ENCODE assay signal across 14 cellular contexts in genomic region chr2:101255501-101255900, GRCh38. TPM values are rescaled to one million over a fixed set of nuclear protein-coding genes. Genes with fewer than 3 reads are reported as not detected.
DNase-seq lines count a peak whose midpoint lies in the region; ATAC-seq, FAIRE-seq and TF ChIP-seq lines count a peak whose summit lies in the region.
"Had no signal": no experiment of that assay in that cellular context is flagged by ENCODE, and none has a peak within 500 bp of the region (broad histone marks: within the 10 kb centered on the region; RNA-seq: fewer than 3 reads in every experiment).

No MANE protein-coding gene starts in this region.

- POLR2A ChIA-PET in activated CD4-positive, alpha-beta T cell treated with anti-CD3 and anti-CD28 coated beads for 36 hours (lab: Charles Lee), result interaction anchor here (0.6 kb wide), 1 partner anchor 94 kb away, joined by 5 read pairs; no protein-coding TSS in a partner anchor
- POLR2A ChIA-PET in PC-9 (lab: Charles Lee; ENCODE audit: unreplicated experiment), result interaction anchor here (0.7 kb wide), 1 partner anchor 9 kb away, joined by 10 read pairs; no protein-coding TSS in a partner anchor
- POLR2A ChIA-PET in H1 (lab: Charles Lee; ENCODE audit: partially characterized antibody), result interaction anchor here (1.3 kb wide), 1 partner anchor 250 kb away, joined by 3 read pairs; no protein-coding TSS in a partner anchor
- POLR2A ChIA-PET in A673 (lab: Charles Lee; ENCODE audit: low non-redundant PET), result no interaction called here

- no peak overlapping the region for H4K8ac ChIP-seq in H1 (ENCODE audit: extremely low read depth, insufficient read depth, low read length)

- no peak overlapping the region for H3K56ac ChIP-seq in H1 (replicated peaks; ENCODE audit: insufficient read length, low read depth, low read length)

- H3K4me2 ChIP-seq in PC-9, result peak overlapping the region; percentile 27
- no peak overlapping the region for H3K4me2 ChIP-seq in H1 (ENCODE audit: insufficient read depth in 1 of 2, low read depth in 2 of 2, low read length in 2 of 2)
- no peak overlapping the region for H3K4me2 ChIP-seq in osteoblast (ENCODE audit: insufficient read depth, low read length)

- peaks cover 14% of the 10 kb centered on the region; the same call in 1 of the 2 replicates for H3F3A ChIP-seq in PC-9 (ENCODE audit: insufficient read depth, low read depth)

- H3K23ac ChIP-seq in H1 (ENCODE audit: insufficient read length), result no peak overlapping the region

- FAIRE-seq in H1 (lab: Jason Lieb, UNC), result no peak
- FAIRE-seq: GM18507 had no signal

- H3K14ac ChIP-seq in H1 (ENCODE audit: insufficient read length), result no peak overlapping the region

- H3K79me2 ChIP-seq in PC-9 (ENCODE audit: low read depth) (peaks cover 75% of the 10 kb centered on the region), H1 (ENCODE audit: control insufficient read depth in 1 of 2, insufficient read depth in 2 of 2, low read length in 2 of 2) (peaks cover 9 to 34% of the 10 kb centered on the region in 2 experiments), osteoblast (ENCODE audit: insufficient read depth, low read length) (peaks cover 59% of the 10 kb centered on the region)

- 78% methylated on average over 3 of the region's 3 CpGs; no CpG with 5 or more reads in 1 of the 2 experiments for WGBS in H1 (ENCODE audit: extremely low coverage in 1 of 2, insufficient coverage in 1 of 2, insufficient read length in 1 of 2, insufficient replicate concordance in 2 of 2, low coverage in 1 of 2, low lambda C conversion rate in 2 of 2, missing lambda C conversion rate in 1 of 2), 2 experiments

- H2BK12ac ChIP-seq in H1 (ENCODE audit: low read depth, low read length), result no peak overlapping the region

- H2BK15ac ChIP-seq in H1 (ENCODE audit: low read length), result no peak overlapping the region

- H2AFZ ChIP-seq in PC-9 (no peak overlapping the region), H1 (ENCODE audit: low read length) (no peak overlapping the region), osteoblast (ENCODE audit: low read length) (no peak overlapping the region)

- intact Hi-C loops in activated CD4-positive, alpha-beta T cell treated with anti-CD3 and anti-CD28 coated beads for 36 hours (cut with DNase I, micrococcal nuclease), result no loop called here
- intact Hi-C loops in PC-9 (cut with micrococcal nuclease; ENCODE audit: unreplicated experiment), result no loop called here
- intact Hi-C loops in A673 (cut with micrococcal nuclease; ENCODE audit: unreplicated experiment), result no loop called here

- CTCF ChIA-PET in activated CD4-positive, alpha-beta T cell treated with anti-CD3 and anti-CD28 coated beads for 36 hours (lab: Charles Lee), result interaction anchor here (0.8 kb wide), 1 partner anchor 87 kb away, joined by 3 read pairs; no protein-coding TSS in a partner anchor
- CTCF ChIA-PET in PC-9 (lab: Charles Lee), result interaction anchor here (0.6 kb wide), 1 partner anchor 15 kb away, joined by 3 read pairs; no protein-coding TSS in a partner anchor
- CTCF ChIA-PET in H1 (lab: Charles Lee; ENCODE audit: partially characterized antibody), result interaction anchor here (1.0 to 1.1 kb wide), 2 partner anchors 50 to 132 kb away, joined by 3 to 4 read pairs; partner anchors contain the start of gene CREG2
- CTCF ChIA-PET in A673 (lab: Charles Lee), result no interaction called here

- H3K27ac Mint-ChIP-seq in activated CD4-positive, alpha-beta T cell treated with anti-CD3 and anti-CD28 coated beads for 36 hours, result peak overlapping the region; percentile 76

- H3K9me3 ChIP-seq in PC-9 (ENCODE audit: insufficient read depth, low read depth), result no peaks in the 10 kb centered on the region
- no peaks in the 10 kb centered on the region for H3K9me3 ChIP-seq in H1 (ENCODE audit: insufficient read depth in 2 of 2, low read depth in 1 of 2, low read length in 1 of 2)
- no peaks in the 10 kb centered on the region for H3K9me3 ChIP-seq in osteoblast (ENCODE audit: low read depth, low read length)
- peaks cover 2% of the 10 kb centered on the region for H3K9me3 ChIP-seq in A673 (ENCODE audit: low read depth, low read length, poor library complexity, severe bottlenecking)
- H3K9me3 ChIP-seq: upper lobe of left lung had no signal

- no peak for TF ChIP-seq POLR2A in H1 (IDR thresholded peaks at IDR 0.05; ENCODE audit: control extremely low read depth in 1 of 2, low read depth in 2 of 2, low read length in 2 of 2)

- no peak overlapping the region for H2BK5ac ChIP-seq in H1 (ENCODE audit: low read depth, low read length)

- no peak overlapping the region for H3K18ac ChIP-seq in H1 (ENCODE audit: extremely low read depth, low read length)

- H2AK5ac ChIP-seq in H1 (ENCODE audit: low read depth, low read length), result no peak overlapping the region

- BruUV-seq in PC-9 (replicated peaks; lab: Mats Ljungman, UMichigan) (no TSS peak), A673 (replicated peaks; lab: Mats Ljungman, UMichigan) (no TSS peak)

- no peak overlapping the region for H4K5ac ChIP-seq in H1 (ENCODE audit: insufficient read length, low read depth, low read length)

- peaks cover 4% of the 10 kb centered on the region for H3K23me2 ChIP-seq in H1 (ENCODE audit: low read depth, low read length)

- H3K36me3 ChIP-seq in PC-9 (ENCODE audit: low read depth) (peaks cover 18% of the 10 kb centered on the region), H1 (ENCODE audit: control insufficient read depth in 2 of 4, insufficient read depth in 4 of 4, low read length in 3 of 4) (peaks cover 0 to 13% (median 4%) of the 10 kb centered on the region in 4 experiments; a peak in 3 of 8 replicates), osteoblast (ENCODE audit: insufficient read depth, low read length) (peaks cover 20% of the 10 kb centered on the region), A673 (ENCODE audit: insufficient read depth, low read length, poor library complexity, severe bottlenecking) (peaks cover 9% of the 10 kb centered on the region)

- H3K4me3 ChIP-seq in PC-9, result no peak overlapping the region
- H3K4me3 ChIP-seq in H1 (ENCODE audit: extremely low read depth in 1 of 4, insufficient read depth in 2 of 4, low read depth in 3 of 4, low read length in 4 of 4), result no peak overlapping the region
- no peak overlapping the region for H3K4me3 ChIP-seq in osteoblast (ENCODE audit: insufficient read depth, low read length)
- no peak overlapping the region for H3K4me3 ChIP-seq in A673 (ENCODE audit: low read depth, low read length, poor library complexity, severe bottlenecking)
- H3K4me3 ChIP-seq: upper lobe of left lung had no signal

- peaks cover 23% of the 10 kb centered on the region for H4K20me1 ChIP-seq in PC-9 (ENCODE audit: insufficient read depth)
- peaks cover 6 to 7% of the 10 kb centered on the region in 2 experiments for H4K20me1 ChIP-seq in H1 (replicated peaks in 1 of 2; ENCODE audit: control insufficient read depth in 1 of 2, insufficient read depth in 2 of 2, low read length in 2 of 2)
- peaks cover 17% of the 10 kb centered on the region for H4K20me1 ChIP-seq in osteoblast (ENCODE audit: insufficient read depth, low read length)

- H3K9ac ChIP-seq in H1 (replicated peaks in 1 of 4; ENCODE audit: extremely low read depth in 1 of 4, low read depth in 3 of 4, low read length in 3 of 4), result no peak overlapping the region

- H3K27me3 ChIP-seq in PC-9 (ENCODE audit: insufficient read depth, low read depth), result no peaks in the 10 kb centered on the region
- no peaks in the 10 kb centered on the region for H3K27me3 ChIP-seq in H1 (replicated peaks in 1 of 4; ENCODE audit: control insufficient read depth in 3 of 4, extremely low read depth in 1 of 4, insufficient read depth in 3 of 4, low read length in 3 of 4)
- no peaks in the 10 kb centered on the region for H3K27me3 ChIP-seq in osteoblast (ENCODE audit: insufficient read depth, low read length)
- no peaks in the 10 kb centered on the region for H3K27me3 ChIP-seq in A673 (replicated peaks; ENCODE audit: insufficient read depth, low read depth, low read length, poor library complexity)
- H3K27me3 ChIP-seq: upper lobe of left lung had no signal

- H3K27ac ChIP-seq in PC-9, result peak overlapping the region; percentile 22
- H3K27ac ChIP-seq in H1 (ENCODE audit: low read depth, low read length), result no peak overlapping the region
- no peak overlapping the region for H3K27ac ChIP-seq in osteoblast (ENCODE audit: low read depth, low read length)
- no peak overlapping the region for H3K27ac ChIP-seq in caudate nucleus (ENCODE audit: low read depth, low read length)
- H3K27ac ChIP-seq in A673 (ENCODE audit: low read depth, low read length, poor library complexity, severe bottlenecking), result no peak overlapping the region
- H3K27ac ChIP-seq: HL-60 had no signal

- no peak for DNase-seq in activated CD4-positive, alpha-beta T cell treated with anti-CD3 and anti-CD28 coated beads for 36 hours
- DNase-seq in activated CD4-positive, alpha-beta T cell treated with anti-CD3 and anti-CD28 coated beads for 4 hours, result no peak
- DNase-seq in PC-9 (peak in 1 of 2 experiments; percentile 72), H1 (ENCODE audit: low read depth in 1 of 2, low spot score in 2 of 2) (no peak), osteoblast (ENCODE audit: insufficient read length, low spot score, missing footprints) (peak; percentile 41), NK-92 (lab: John Stamatoyannopoulos, UW; ENCODE audit: unreplicated experiment) (no peak), caudate nucleus (lab: John Stamatoyannopoulos, UW) (no peak), A673 (ENCODE audit: low spot score) (no peak)
- DNase-seq: activated naive CD4-positive, alpha-beta T cell; midbrain; NCI-H510A; upper lobe of left lung had no signal

- H3K4me1 Mint-ChIP-seq in activated CD4-positive, alpha-beta T cell treated with anti-CD3 and anti-CD28 coated beads for 36 hours, result peaks cover 55% of the 10 kb centered on the region

- no peak overlapping the region for H2BK120ac ChIP-seq in H1 (replicated peaks; ENCODE audit: low read depth, low read length)

- no peak for TF ChIP-seq EP300 in H1 (IDR thresholded peaks at IDR 0.05; ENCODE audit: borderline replicate concordance in 1 of 2, low read depth in 2 of 2, low read length in 2 of 2)

- no peaks in the 10 kb centered on the region for H3K27me3 Mint-ChIP-seq in activated CD4-positive, alpha-beta T cell treated with anti-CD3 and anti-CD28 coated beads for 36 hours

- no peak overlapping the region for H4K91ac ChIP-seq in H1 (replicated peaks; ENCODE audit: insufficient read length, low read length)

- peaks cover 49% of the 10 kb centered on the region for H3K36me3 Mint-ChIP-seq in activated CD4-positive, alpha-beta T cell treated with anti-CD3 and anti-CD28 coated beads for 36 hours (ENCODE audit: low read depth)

- H3K9me2 ChIP-seq in PC-9 (ENCODE audit: insufficient read depth), result no peaks in the 10 kb centered on the region

- H3K4me3 Mint-ChIP-seq in activated CD4-positive, alpha-beta T cell treated with anti-CD3 and anti-CD28 coated beads for 36 hours, result no peak overlapping the region

- H3K9me3 Mint-ChIP-seq in activated CD4-positive, alpha-beta T cell treated with anti-CD3 and anti-CD28 coated beads for 36 hours (ENCODE audit: low read depth), result no peaks in the 10 kb centered on the region

- H3K4me1 ChIP-seq in PC-9 (replicated peaks; ENCODE audit: insufficient read depth) (peaks cover 33% of the 10 kb centered on the region), H1 (replicated peaks in 1 of 4; ENCODE audit: control insufficient read depth in 3 of 4, insufficient read depth in 4 of 4, low read length in 3 of 4) (peaks cover 0 to 12% (median 8%) of the 10 kb centered on the region in 4 experiments; a peak in 4 of 7 replicates), osteoblast (ENCODE audit: insufficient read depth, low read length) (peaks cover 16% of the 10 kb centered on the region), A673 (ENCODE audit: insufficient read depth, low read length, poor library complexity, severe bottlenecking) (peaks cover 4% of the 10 kb centered on the region)

- no peak for ATAC-seq in activated CD4-positive, alpha-beta T cell treated with anti-CD3 and anti-CD28 coated beads for 36 hours

- no peak overlapping the region for H3K4ac ChIP-seq in H1 (replicated peaks; ENCODE audit: insufficient read length, low read depth, low read length)

- peaks cover 6% of the 10 kb centered on the region for H3K79me1 ChIP-seq in H1 (ENCODE audit: low read depth, low read length)

- TF ChIP-seq RAD21 in H1 (IDR thresholded peaks at IDR 0.05 in 1 of 2, conservative IDR thresholded peaks at IDR 0.05 in 1 of 2; ENCODE audit: low read depth in 2 of 2, low read length in 2 of 2), result no peak

- no peak for TF ChIP-seq CTCF in PC-9 (conservative IDR thresholded peaks at IDR 0.05)
- TF ChIP-seq CTCF in H1 (IDR thresholded peaks at IDR 0.05; ENCODE audit: control extremely low read depth in 1 of 3, insufficient read depth in 1 of 3, low read depth in 1 of 3, low read length in 3 of 3), result no peak
- no peak for TF ChIP-seq CTCF in osteoblast (IDR thresholded peaks at IDR 0.05; ENCODE audit: extremely low read depth, low read depth, low read length)
- TF ChIP-seq CTCF in A673 (conservative IDR thresholded peaks at IDR 0.05; ENCODE audit: low read depth, low read length), result no peak

- H2BK20ac ChIP-seq in H1 (ENCODE audit: low read length), result no peak overlapping the region

RNA-seq across cellular contexts. Expression of gene CNOT11, which starts 2.8 kb away (rescaled TPM):
- 100 to 1,000 TPM in 1 of 2 experiments, 10 to 100 TPM in 1; 57.9 to 106 TPM for total RNA-seq in activated CD4-positive, alpha-beta T cell treated with anti-CD3 and anti-CD28 coated beads for 36 hours
- total RNA-seq in PC-9 (2021) (39.0 and 60.6 TPM in 2 replicates), osteoblast (43.4 and 45.1 TPM in 2 replicates), A673 (2021) (51.7 and 53.7 TPM in 2 replicates)
- total RNA-seq in H1 (2021; fragmentation: NEBNext Ultra II Directional; extraction: Animal tissue kit (Norgen Biotek cat#: 25700)), result 54.6 and 56.5 TPM in 2 replicates
- polyA plus RNA-seq in H1 (2011; rRNA removed), result 39.8 and 41.5 TPM in 2 replicates
- 43.2 TPM for polyA plus RNA-seq in H1 (2011; cell fraction: cytosol; rRNA removed)
- 41.3 TPM for polyA plus RNA-seq in H1 (2011; cell fraction: nucleus; rRNA removed)
- 30.3 to 43.2 TPM (median 36.0 TPM) in 4 replicates for polyA plus RNA-seq in H1 (2012, experiment 1 of 2)
- 35.2 TPM for polyA plus RNA-seq in H1 (2012, experiment 2 of 2)
- 45.5 TPM for polyA plus RNA-seq in H1 (2013, experiment 1 of 2)
- polyA plus RNA-seq in H1 (2013, experiment 2 of 2), result 48.2 TPM
- polyA minus RNA-seq in H1 (2011; rRNA and poly(A)+ RNA removed), result 73.3 and 98.1 TPM in 2 replicates
- polyA minus RNA-seq in H1 (2011; cell fraction: cytosol; rRNA and poly(A)+ RNA removed), result 44.9 TPM
- polyA minus RNA-seq in H1 (2011; cell fraction: nucleus; rRNA and poly(A)+ RNA removed), result 23.9 TPM

RNA-seq across cellular contexts. Expression of gene RNF149, which starts 53.0 kb away (rescaled TPM):
- total RNA-seq in activated CD4-positive, alpha-beta T cell treated with anti-CD3 and anti-CD28 coated beads for 36 hours, result 10 to 100 TPM; 23.4 to 29.5 TPM
- total RNA-seq in PC-9 (2021), result 58.6 and 71.6 TPM in 2 replicates
- 21.9 and 28.2 TPM in 2 replicates for total RNA-seq in H1 (2021; fragmentation: NEBNext Ultra II Directional; extraction: Animal tissue kit (Norgen Biotek cat#: 25700))
- polyA plus RNA-seq in H1 (2011; rRNA removed), result 13.2 and 16.6 TPM in 2 replicates
- 19.0 TPM for polyA plus RNA-seq in H1 (2011; cell fraction: cytosol; rRNA removed)
- 18.3 TPM for polyA plus RNA-seq in H1 (2011; cell fraction: nucleus; rRNA removed)
- 13.8 to 21.3 TPM (median 15.7 TPM) in 4 replicates for polyA plus RNA-seq in H1 (2012, experiment 1 of 2)
- 6.7 TPM for polyA plus RNA-seq in H1 (2012, experiment 2 of 2)
- polyA plus RNA-seq in H1 (2013, experiment 1 of 2), result 26.4 TPM
- 24.0 TPM for polyA plus RNA-seq in H1 (2013, experiment 2 of 2)
- 13.8 and 17.6 TPM in 2 replicates for polyA minus RNA-seq in H1 (2011; rRNA and poly(A)+ RNA removed)
- polyA minus RNA-seq in H1 (2011; cell fraction: cytosol; rRNA and poly(A)+ RNA removed), result 13.9 TPM
- polyA minus RNA-seq in H1 (2011; cell fraction: nucleus; rRNA and poly(A)+ RNA removed), result 27.4 TPM
- 70.1 and 73.1 TPM in 2 replicates for total RNA-seq in osteoblast
- 26.8 and 27.1 TPM in 2 replicates for total RNA-seq in A673 (2021)
